Comparison of ENCODE assay signal across 24 cellular contexts in genomic region chr1:4702464-4702863, GRCh38. TPM values are rescaled to one million over a fixed set of nuclear protein-coding genes. Genes with fewer than 3 reads are reported as not detected.
"Had no signal": no experiment of that assay in that cellular context is flagged by ENCODE, and none has a peak within 500 bp of the region (broad histone marks: within the 10 kb centered on the region; RNA-seq: fewer than 3 reads in every experiment).

No MANE protein-coding gene starts in this region.

- H3K9me3 Mint-ChIP-seq: endodermal cell; naive thymus-derived CD8-positive, alpha-beta T cell had no signal

- DNase-seq: cerebellar nuclear complex; colonic mucosa; dermis blood vessel endothelial cell; effector CD4-positive, alpha-beta T cell; endodermal cell; erythroblast; heart right ventricle; islet precursor cell; mucosa of descending colon; naive thymus-derived CD8-positive, alpha-beta T cell; sigmoid colon; stimulated activated CD4-positive, alpha-beta T cell treated with anti-CD3 and anti-CD28 coated beads, Interleukin-2, amount 100 ng/mL, for 24 hours; stimulated activated CD4-positive, alpha-beta T cell treated with anti-CD3 and anti-CD28 coated beads, Interleukin-4, amount 100 ng/mL, for 4 hours; stimulated activated naive CD4-positive, alpha-beta T cell; stomach; substantia nigra; trophoblast cell had no signal

- ATAC-seq: heart right ventricle; left lung; mucosa of descending colon; naive thymus-derived CD8-positive, alpha-beta T cell had no signal

- H3K4me1 ChIP-seq: colonic mucosa, heart right ventricle, left lung, sigmoid colon, stomach had no signal

- H3K4me3 ChIP-seq: colonic mucosa, heart right ventricle, left lung, lung, mucosa of descending colon, sigmoid colon, skin epidermis, stomach had no signal

- H3K9me3 ChIP-seq: colonic mucosa, heart right ventricle, left lung, mucosa of descending colon, neutrophil, sigmoid colon, stomach had no signal

- H3K27ac Mint-ChIP-seq: endodermal cell had no signal

- H3K27me3 ChIP-seq: colonic mucosa, neutrophil had no signal

- H3K4me3 Mint-ChIP-seq: endodermal cell; naive thymus-derived CD8-positive, alpha-beta T cell had no signal

- H3K27ac ChIP-seq: colonic mucosa, heart right ventricle, left lung, neutrophil, sigmoid colon, stomach had no signal

- H3K36me3 ChIP-seq: colonic mucosa, heart right ventricle, left lung, neutrophil, sigmoid colon, stomach had no signal

- H3K4me1 Mint-ChIP-seq: naive thymus-derived CD8-positive, alpha-beta T cell had no signal

- FAIRE-seq: endothelial cell of umbilical vein, frontal cortex had no signal

- H3K36me3 Mint-ChIP-seq: naive thymus-derived CD8-positive, alpha-beta T cell had no signal

RNA-seq across cellular contexts. Expression of gene AJAP1, which starts 48.1 kb away (rescaled TPM):
- total RNA-seq: endothelial cell of umbilical vein, pulmonary artery endothelial cell had no signal
- polyA plus RNA-seq: endothelial cell of umbilical vein had no signal
